In genomic region chr9:133884907-133885744, GRCh38 we compare ENCODE assay signal across 16 cellular contexts.
"Had no signal": no experiment of that assay in that cellular context is flagged by ENCODE, and none has a peak within 500 bp of the region (broad histone marks: within the 10 kb centered on the region; RNA-seq: fewer than 3 reads in every experiment).

No MANE protein-coding gene starts in this region.

- H3K36me3 Mint-ChIP-seq: activated naive CD8-positive, alpha-beta T cell treated with anti-CD3 and anti-CD28 coated beads for 36 hours had no signal

- ATAC-seq: left cardiac atrium, pancreas had no signal

- H3K4me1 Mint-ChIP-seq: activated CD4-positive, alpha-beta memory T cell treated with anti-CD3 and anti-CD28 coated beads, Interleukin-2, amount 10 ng/mL, durations not matched to agents 7 days and 5 days; activated naive CD8-positive, alpha-beta T cell treated with anti-CD3 and anti-CD28 coated beads for 36 hours had no signal

- H3K4me3 ChIP-seq: cardiac muscle cell, esophagus squamous epithelium, pancreas, thyroid gland had no signal

- H3K4me3 Mint-ChIP-seq: activated CD4-positive, alpha-beta memory T cell treated with anti-CD3 and anti-CD28 coated beads, Interleukin-2, amount 10 ng/mL, durations not matched to agents 7 days and 5 days; activated naive CD8-positive, alpha-beta T cell treated with anti-CD3 and anti-CD28 coated beads for 36 hours; nephron had no signal

- H3K27me3 ChIP-seq: cardiac muscle cell, esophagus squamous epithelium, pancreas, thyroid gland had no signal

- H3K27me3 Mint-ChIP-seq: activated CD4-positive, alpha-beta memory T cell treated with anti-CD3 and anti-CD28 coated beads, Interleukin-2, amount 10 ng/mL, durations not matched to agents 7 days and 5 days; activated naive CD8-positive, alpha-beta T cell treated with anti-CD3 and anti-CD28 coated beads for 36 hours had no signal

- H3K9me3 ChIP-seq: esophagus squamous epithelium, pancreas, thyroid gland had no signal

- H3K9me3 Mint-ChIP-seq: activated CD4-positive, alpha-beta memory T cell treated with anti-CD3 and anti-CD28 coated beads, Interleukin-2, amount 10 ng/mL, durations not matched to agents 7 days and 5 days; activated naive CD8-positive, alpha-beta T cell treated with anti-CD3 and anti-CD28 coated beads for 36 hours; nephron had no signal

- H3K27ac Mint-ChIP-seq: activated CD4-positive, alpha-beta memory T cell treated with anti-CD3 and anti-CD28 coated beads, Interleukin-2, amount 10 ng/mL, durations not matched to agents 7 days and 5 days; activated naive CD8-positive, alpha-beta T cell treated with anti-CD3 and anti-CD28 coated beads for 36 hours had no signal

- H3K36me3 ChIP-seq: cardiac muscle cell, esophagus squamous epithelium, pancreas, thyroid gland had no signal

- H3K27ac ChIP-seq: cardiac muscle cell, esophagus squamous epithelium, pancreas, thyroid gland had no signal

- DNase-seq: activated CD4-positive, alpha-beta memory T cell treated with anti-CD3 and anti-CD28 coated beads, Interleukin-2, amount 10 ng/mL, durations not matched to agents 7 days and 5 days; activated gamma-delta T cell treated with Interleukin-2 at 50 U/mL for 16 hours; activated naive CD8-positive, alpha-beta T cell treated with anti-CD3 and anti-CD28 coated beads for 36 hours; activated T-cell treated with anti-CD3 and anti-CD28 coated beads, Interleukin-2, amount 50 U/mL, for 48 hours; aorta; esophagus squamous epithelium; foreskin fibroblast; left cardiac atrium; mammary epithelial cell; pancreas; stimulated activated CD4-positive, alpha-beta T cell treated with anti-CD3 and anti-CD28 coated beads, Interleukin-15, amount 100 ng/mL, for 24 hours; stimulated activated CD4-positive, alpha-beta T cell treated with anti-CD3 and anti-CD28 coated beads, Interleukin-4, amount 100 ng/mL, for 24 hours; T-helper 2 cell; thyroid gland had no signal
